Comparison of ENCODE assay signal across 1 cellular context in genomic region chr3:42032693-42033349, GRCh38.
TF ChIP-seq lines count a peak whose summit lies in the region.

No MANE protein-coding gene starts in this region.

TF ChIP-seq in HepG2, 621 proteins besides CTCF, POLR2A, EP300 and RAD21 (continued from another document and continues in another):
- TF ChIP-seq PRPF4 (IDR thresholded peaks at IDR 0.05; ENCODE audit: low read depth, low read length, poor library complexity, severe bottlenecking) (no peak), RCOR2 (CRISPR knock-in tag; IDR thresholded peaks at IDR 0.05) (peak; percentile 85), ZNF644 (CRISPR knock-in tag; IDR thresholded peaks at IDR 0.05; ENCODE audit: low read depth) (peak; percentile 86), ZNF772 (CRISPR knock-in tag; IDR thresholded peaks at IDR 0.05) (peak; percentile 40; the same call in 1 of the 2 replicates), FOXC1 (CRISPR knock-in tag; IDR thresholded peaks at IDR 0.05; ENCODE audit: borderline replicate concordance) (no peak), TAF15 (IDR thresholded peaks at IDR 0.05; ENCODE audit: low read depth, low read length, poor library complexity, severe bottlenecking) (no peak), NCOA5 (CRISPR knock-in tag; IDR thresholded peaks at IDR 0.05) (no peak), TCF7L2 (IDR thresholded peaks at IDR 0.05; ENCODE audit: low read depth, low read length) (no peak), RELA (CRISPR knock-in tag; IDR thresholded peaks at IDR 0.05) (no peak), SRY (CRISPR knock-in tag; IDR thresholded peaks at IDR 0.05) (0 out of 2 replicates have a peak, but pooled peaks have one; percentile 17), ZNF572 (CRISPR knock-in tag; IDR thresholded peaks at IDR 0.05) (no peak), ZNF441 (CRISPR knock-in tag; IDR thresholded peaks at IDR 0.05; ENCODE audit: borderline replicate concordance) (no peak), ATM (IDR thresholded peaks at IDR 0.05; ENCODE audit: borderline replicate concordance) (no peak), ZNF225 (CRISPR knock-in tag; IDR thresholded peaks at IDR 0.05) (no peak), ZGPAT (CRISPR knock-in tag; IDR thresholded peaks at IDR 0.05) (peak; percentile 95), ZNF607 (CRISPR knock-in tag; IDR thresholded peaks at IDR 0.05; ENCODE audit: borderline replicate concordance) (no peak), AGO1 (IDR thresholded peaks at IDR 0.05; ENCODE audit: low read depth, low read length, poor library complexity, severe bottlenecking) (no peak), GATAD2A (CRISPR knock-in tag; IDR thresholded peaks at IDR 0.05) (peak; percentile 98), ZMYM3 (CRISPR knock-in tag; IDR thresholded peaks at IDR 0.05) (peak; percentile 91), ZNF121 (CRISPR knock-in tag; IDR thresholded peaks at IDR 0.05) (peak; percentile 96), ZNF781 (CRISPR knock-in tag; IDR thresholded peaks at IDR 0.05; ENCODE audit: borderline replicate concordance, not compliant biosample characterization) (no peak), KDM3A (CRISPR knock-in tag; IDR thresholded peaks at IDR 0.05; ENCODE audit: low read depth) (peak; percentile 76; the same call in 1 of the 2 replicates), KAT2B (IDR thresholded peaks at IDR 0.05; ENCODE audit: borderline replicate concordance, low read depth, low read length) (no peak), NR2F1 (CRISPR knock-in tag; IDR thresholded peaks at IDR 0.05) (peak; percentile 82; a peak in 3 of 4 replicates), IRF1 (CRISPR knock-in tag; IDR thresholded peaks at IDR 0.05; ENCODE audit: low read depth) (no peak), EHMT2 (IDR thresholded peaks at IDR 0.05; ENCODE audit: borderline replicate concordance, low read depth, low read length) (no peak), ISL2 (CRISPR knock-in tag; IDR thresholded peaks at IDR 0.05) (peak; percentile 82), PRMT3 (CRISPR knock-in tag; IDR thresholded peaks at IDR 0.05; ENCODE audit: borderline replicate concordance, low read depth) (no peak), ZNF543 (CRISPR knock-in tag; IDR thresholded peaks at IDR 0.05) (no peak), MTERF4 (CRISPR knock-in tag; IDR thresholded peaks at IDR 0.05) (no peak), ZNF7 (CRISPR knock-in tag; IDR thresholded peaks at IDR 0.05) (no peak), USF2 (IDR thresholded peaks at IDR 0.05; ENCODE audit: low read depth, low read length) (no peak), USF2 (CRISPR knock-in tag; IDR thresholded peaks at IDR 0.05; ENCODE audit: borderline replicate concordance) (no peak), RARG (CRISPR knock-in tag; IDR thresholded peaks at IDR 0.05; ENCODE audit: low read depth) (no peak), PHF21A (CRISPR knock-in tag; IDR thresholded peaks at IDR 0.05) (peak; percentile 94), ZNF766 (CRISPR knock-in tag; IDR thresholded peaks at IDR 0.05; ENCODE audit: borderline replicate concordance) (no peak), ZHX1 (CRISPR knock-in tag; IDR thresholded peaks at IDR 0.05; ENCODE audit: low read depth) (no peak), MEIS1 (CRISPR knock-in tag; IDR thresholded peaks at IDR 0.05; ENCODE audit: borderline replicate concordance) (no peak), NFE2 (CRISPR knock-in tag; IDR thresholded peaks at IDR 0.05) (no peak), ATAD3A (CRISPR knock-in tag; IDR thresholded peaks at IDR 0.05) (no peak), KLF15 (CRISPR knock-in tag; IDR thresholded peaks at IDR 0.05; ENCODE audit: borderline replicate concordance) (no peak), SIX1 (CRISPR knock-in tag; IDR thresholded peaks at IDR 0.05; ENCODE audit: borderline replicate concordance) (peak; percentile 49; the same call in 1 of the 2 replicates), SAFB2 (CRISPR knock-in tag; IDR thresholded peaks at IDR 0.05; ENCODE audit: borderline replicate concordance, low read depth) (no peak), ZBTB2 (CRISPR knock-in tag; IDR thresholded peaks at IDR 0.05; ENCODE audit: low read depth) (0 out of 2 replicates have a peak, but pooled peaks have one; percentile 37), ATRX (CRISPR knock-in tag; IDR thresholded peaks at IDR 0.05; ENCODE audit: borderline replicate concordance) (no peak), AHR (CRISPR knock-in tag; IDR thresholded peaks at IDR 0.05) (no peak), ZNF776 (CRISPR knock-in tag; IDR thresholded peaks at IDR 0.05) (no peak), ZNF574 (CRISPR knock-in tag; IDR thresholded peaks at IDR 0.05) (peak; percentile 75), ZNF546 (CRISPR knock-in tag; conservative IDR thresholded peaks at IDR 0.05) (no peak), LCORL (IDR thresholded peaks at IDR 0.05) (no peak), LCORL (CRISPR knock-in tag; IDR thresholded peaks at IDR 0.05) (peak; percentile 30; the same call in 1 of the 2 replicates), ZUFSP (CRISPR knock-in tag; IDR thresholded peaks at IDR 0.05; ENCODE audit: borderline replicate concordance) (no peak), ZNF850 (CRISPR knock-in tag; conservative IDR thresholded peaks at IDR 0.05) (no peak), ELF3 (CRISPR knock-in tag; IDR thresholded peaks at IDR 0.05) (peak; percentile 78)
